1 cellular context compared by ENCODE assay signal in the genomic region with DNA sequence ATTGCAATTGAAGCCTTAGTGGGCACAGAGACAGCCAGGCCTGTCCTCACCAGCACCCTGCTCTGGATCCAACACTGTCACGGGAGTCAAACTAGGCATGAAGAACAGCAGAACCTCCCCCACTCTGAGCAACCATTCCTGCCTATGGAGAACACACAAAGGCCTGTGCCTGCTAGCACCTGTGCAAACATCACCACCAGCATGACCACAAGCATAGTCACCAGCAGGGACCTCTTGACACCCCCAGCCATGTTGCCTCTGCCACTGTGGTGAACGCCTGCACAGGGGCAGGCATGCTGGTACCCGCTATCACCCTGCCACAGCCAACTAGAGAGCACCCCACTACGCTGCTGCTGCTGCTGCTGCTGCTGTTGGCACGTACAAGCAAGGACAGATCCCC.
TF ChIP-seq lines count a peak whose summit lies in the region.

No MANE protein-coding gene starts in this region.

TF ChIP-seq in HepG2, 621 proteins besides CTCF, POLR2A, EP300 and RAD21:
- TF ChIP-seq ZNF839 (CRISPR knock-in tag; IDR thresholded peaks at IDR 0.05; ENCODE audit: borderline replicate concordance) (no peak), ZNF737 (CRISPR knock-in tag; IDR thresholded peaks at IDR 0.05; ENCODE audit: borderline replicate concordance) (0 out of 2 replicates have a peak, but pooled peaks have one; percentile 36), HNRNPL (IDR thresholded peaks at IDR 0.05; ENCODE audit: low read depth, low read length) (0 out of 2 replicates have a peak, but pooled peaks have one; percentile 33), SALL1 (CRISPR knock-in tag; IDR thresholded peaks at IDR 0.05) (peak; percentile 20; the same call in 1 of the 2 replicates), FOSL2 (CRISPR knock-in tag; IDR thresholded peaks at IDR 0.05) (peak; percentile 25; the same call in 1 of the 2 replicates), MED13 (CRISPR knock-in tag; IDR thresholded peaks at IDR 0.05) (0 out of 2 replicates have a peak, but pooled peaks have one; percentile 43), HOMEZ (CRISPR knock-in tag; IDR thresholded peaks at IDR 0.05; ENCODE audit: low read depth) (no peak), BHLHE40 (IDR thresholded peaks at IDR 0.05; ENCODE audit: low read length) (peak; percentile 78), ZBTB4 (CRISPR knock-in tag; IDR thresholded peaks at IDR 0.05; ENCODE audit: borderline replicate concordance) (peak; percentile 36; the same call in 1 of the 2 replicates), CHCHD3 (CRISPR knock-in tag; IDR thresholded peaks at IDR 0.05) (no peak), PAWR (CRISPR knock-in tag; IDR thresholded peaks at IDR 0.05; ENCODE audit: borderline replicate concordance) (no peak), ZNF687 (CRISPR knock-in tag; IDR thresholded peaks at IDR 0.05) (peak; percentile 50), ZNF598 (CRISPR knock-in tag; IDR thresholded peaks at IDR 0.05; ENCODE audit: borderline replicate concordance) (no peak), FOXA1 (IDR thresholded peaks at IDR 0.05) (no peak), FOXA1 (CRISPR knock-in tag; IDR thresholded peaks at IDR 0.05) (peak; percentile 36), GLI4 (CRISPR knock-in tag; IDR thresholded peaks at IDR 0.05; ENCODE audit: borderline replicate concordance) (no peak), TBX2 (CRISPR knock-in tag; IDR thresholded peaks at IDR 0.05; ENCODE audit: borderline replicate concordance) (0 out of 2 replicates have a peak, but pooled peaks have one; percentile 17), ZSCAN31 (CRISPR knock-in tag; IDR thresholded peaks at IDR 0.05; ENCODE audit: low read depth) (no peak), SATB2 (CRISPR knock-in tag; IDR thresholded peaks at IDR 0.05) (no peak), ZNF10 (CRISPR knock-in tag; IDR thresholded peaks at IDR 0.05; ENCODE audit: borderline replicate concordance, low read depth) (no peak), NFE2L1 (CRISPR knock-in tag; IDR thresholded peaks at IDR 0.05; ENCODE audit: borderline replicate concordance) (no peak), NRL (CRISPR knock-in tag; IDR thresholded peaks at IDR 0.05; ENCODE audit: borderline replicate concordance) (0 out of 2 replicates have a peak, but pooled peaks have one; percentile 24), ZNF672 (CRISPR knock-in tag; IDR thresholded peaks at IDR 0.05) (no peak), ZBTB33 (CRISPR knock-in tag; IDR thresholded peaks at IDR 0.05) (peak; percentile 47; the same call in 1 of the 2 replicates), ZNF292 (CRISPR knock-in tag; IDR thresholded peaks at IDR 0.05; ENCODE audit: borderline replicate concordance, low read depth) (peak; percentile 65; the same call in 1 of the 2 replicates), ZNF788 (CRISPR knock-in tag; IDR thresholded peaks at IDR 0.05; ENCODE audit: borderline replicate concordance) (peak; percentile 37; the same call in 1 of the 2 replicates)
- TF ChIP-seq, protein P1, sequence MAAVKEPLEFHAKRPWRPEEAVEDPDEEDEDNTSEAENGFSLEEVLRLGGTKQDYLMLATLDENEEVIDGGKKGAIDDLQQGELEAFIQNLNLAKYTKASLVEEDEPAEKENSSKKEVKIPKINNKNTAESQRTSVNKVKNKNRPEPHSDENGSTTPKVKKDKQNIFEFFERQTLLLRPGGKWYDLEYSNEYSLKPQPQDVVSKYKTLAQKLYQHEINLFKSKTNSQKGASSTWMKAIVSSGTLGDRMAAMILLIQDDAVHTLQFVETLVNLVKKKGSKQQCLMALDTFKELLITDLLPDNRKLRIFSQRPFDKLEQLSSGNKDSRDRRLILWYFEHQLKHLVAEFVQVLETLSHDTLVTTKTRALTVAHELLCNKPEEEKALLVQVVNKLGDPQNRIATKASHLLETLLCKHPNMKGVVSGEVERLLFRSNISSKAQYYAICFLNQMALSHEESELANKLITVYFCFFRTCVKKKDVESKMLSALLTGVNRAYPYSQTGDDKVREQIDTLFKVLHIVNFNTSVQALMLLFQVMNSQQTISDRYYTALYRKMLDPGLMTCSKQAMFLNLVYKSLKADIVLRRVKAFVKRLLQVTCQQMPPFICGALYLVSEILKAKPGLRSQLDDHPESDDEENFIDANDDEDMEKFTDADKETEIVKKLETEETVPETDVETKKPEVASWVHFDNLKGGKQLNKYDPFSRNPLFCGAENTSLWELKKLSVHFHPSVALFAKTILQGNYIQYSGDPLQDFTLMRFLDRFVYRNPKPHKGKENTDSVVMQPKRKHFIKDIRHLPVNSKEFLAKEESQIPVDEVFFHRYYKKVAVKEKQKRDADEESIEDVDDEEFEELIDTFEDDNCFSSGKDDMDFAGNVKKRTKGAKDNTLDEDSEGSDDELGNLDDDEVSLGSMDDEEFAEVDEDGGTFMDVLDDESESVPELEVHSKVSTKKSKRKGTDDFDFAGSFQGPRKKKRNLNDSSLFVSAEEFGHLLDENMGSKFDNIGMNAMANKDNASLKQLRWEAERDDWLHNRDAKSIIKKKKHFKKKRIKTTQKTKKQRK (IDR thresholded peaks at IDR 0.05; ENCODE audit: low read length): no peak
- TF ChIP-seq, protein P2, sequence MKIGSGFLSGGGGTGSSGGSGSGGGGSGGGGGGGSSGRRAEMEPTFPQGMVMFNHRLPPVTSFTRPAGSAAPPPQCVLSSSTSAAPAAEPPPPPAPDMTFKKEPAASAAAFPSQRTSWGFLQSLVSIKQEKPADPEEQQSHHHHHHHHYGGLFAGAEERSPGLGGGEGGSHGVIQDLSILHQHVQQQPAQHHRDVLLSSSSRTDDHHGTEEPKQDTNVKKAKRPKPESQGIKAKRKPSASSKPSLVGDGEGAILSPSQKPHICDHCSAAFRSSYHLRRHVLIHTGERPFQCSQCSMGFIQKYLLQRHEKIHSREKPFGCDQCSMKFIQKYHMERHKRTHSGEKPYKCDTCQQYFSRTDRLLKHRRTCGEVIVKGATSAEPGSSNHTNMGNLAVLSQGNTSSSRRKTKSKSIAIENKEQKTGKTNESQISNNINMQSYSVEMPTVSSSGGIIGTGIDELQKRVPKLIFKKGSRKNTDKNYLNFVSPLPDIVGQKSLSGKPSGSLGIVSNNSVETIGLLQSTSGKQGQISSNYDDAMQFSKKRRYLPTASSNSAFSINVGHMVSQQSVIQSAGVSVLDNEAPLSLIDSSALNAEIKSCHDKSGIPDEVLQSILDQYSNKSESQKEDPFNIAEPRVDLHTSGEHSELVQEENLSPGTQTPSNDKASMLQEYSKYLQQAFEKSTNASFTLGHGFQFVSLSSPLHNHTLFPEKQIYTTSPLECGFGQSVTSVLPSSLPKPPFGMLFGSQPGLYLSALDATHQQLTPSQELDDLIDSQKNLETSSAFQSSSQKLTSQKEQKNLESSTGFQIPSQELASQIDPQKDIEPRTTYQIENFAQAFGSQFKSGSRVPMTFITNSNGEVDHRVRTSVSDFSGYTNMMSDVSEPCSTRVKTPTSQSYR (CRISPR knock-in tag; IDR thresholded peaks at IDR 0.05; ENCODE audit: borderline replicate concordance): peak; percentile 55; the same call in 1 of the 2 replicates
